11 cellular contexts compared by ENCODE assay signal in genomic region chr16:64641343-64641742, GRCh38.
"Had no signal": no experiment of that assay in that cellular context is flagged by ENCODE, and none has a peak within 500 bp of the region (broad histone marks: within the 10 kb centered on the region; RNA-seq: fewer than 3 reads in every experiment).

No MANE protein-coding gene starts in this region.

- H3K9me3 ChIP-seq: HAP-1 had no signal

- H3K9ac ChIP-seq: GM23248 had no signal

- DNase-seq: GM23248, GOT3, H7, H9, HCEC 1CT, HFFc6 had no signal

- H3K36me3 ChIP-seq: HAP-1 had no signal

- FAIRE-seq: H1, H54 had no signal

- H2AFZ ChIP-seq: GM23248, GM23338 had no signal

- H3K27ac ChIP-seq: GM23248 had no signal

- H3K4me1 ChIP-seq: HAP-1 had no signal

- H3K4me2 ChIP-seq: GM23338 had no signal

- ATAC-seq: GM23338, HCT116 had no signal

- H3K4me3 ChIP-seq: GM23248, GM23338, HAP-1 had no signal
